In genomic region chr15:60538129-60538528, GRCh38 we compare ENCODE assay signal across 21 cellular contexts.
"Had no signal": no experiment of that assay in that cellular context is flagged by ENCODE, and none has a peak within 500 bp of the region (broad histone marks: within the 10 kb centered on the region; RNA-seq: fewer than 3 reads in every experiment).

No MANE protein-coding gene starts in this region.

- ATAC-seq: foreskin keratinocyte; stimulated activated naive CD8-positive, alpha-beta T cell treated with anti-CD3 and anti-CD28 coated beads, Interleukin-15, Interleukin-2, amounts not matched to agents 100 U/mL and 50 U/mL, for 24 hours had no signal

- H3K27me3 ChIP-seq: foreskin keratinocyte, right atrium auricular region, tibial artery had no signal

- H3K4me3 ChIP-seq: prostate gland, right atrium auricular region, SK-N-MC, tibial artery had no signal

- H3K36me3 Mint-ChIP-seq: mesothelial cell of epicardium had no signal

- H3K4me1 Mint-ChIP-seq: mesothelial cell of epicardium, neural crest cell had no signal

- H3K27me3 Mint-ChIP-seq: activated CD4-positive, alpha-beta T cell treated with anti-CD3 and anti-CD28 coated beads, Interleukin-2, amount 10 ng/mL, durations not matched to agents 7 days and 5 days; dendritic cell treated with granulocyte-macrophage colony-stimulating factor and Interleukin-4, amounts not matched to agents 40 ng/mL and 50 ng/mL, for 4 days had no signal

- H3K9me3 ChIP-seq: prostate gland, right atrium auricular region, tibial artery had no signal

- H3K27ac ChIP-seq: foreskin keratinocyte, prostate gland, right atrium auricular region, SK-N-MC, tibial artery had no signal

- H3K9me3 Mint-ChIP-seq: activated CD4-positive, alpha-beta T cell treated with anti-CD3 and anti-CD28 coated beads, Interleukin-2, amount 10 ng/mL, durations not matched to agents 7 days and 5 days; dendritic cell treated with granulocyte-macrophage colony-stimulating factor and Interleukin-4, amounts not matched to agents 40 ng/mL and 50 ng/mL, for 4 days; mesothelial cell of epicardium; neural crest cell had no signal

- H3K36me3 ChIP-seq: prostate gland, right atrium auricular region, tibial artery had no signal

- H3K4me3 Mint-ChIP-seq: activated CD4-positive, alpha-beta T cell treated with anti-CD3 and anti-CD28 coated beads, Interleukin-2, amount 10 ng/mL, durations not matched to agents 7 days and 5 days; dendritic cell treated with granulocyte-macrophage colony-stimulating factor and Interleukin-4, amounts not matched to agents 40 ng/mL and 50 ng/mL, for 4 days; mesothelial cell of epicardium; neural crest cell had no signal

- DNase-seq: activated CD4-positive, alpha-beta T cell treated with anti-CD3 and anti-CD28 coated beads, Interleukin-2, amount 10 ng/mL, durations not matched to agents 7 days and 5 days; activated CD4-positive, CD25-positive, alpha-beta regulatory T cell; activated effector memory CD4-positive, alpha-beta T cell treated with Interleukin-2 at 50 U/mL for 16 hours; activated naive CD4-positive, alpha-beta T cell treated with anti-CD3 and anti-CD28 coated beads, Interleukin-2, amount 50 U/mL, for 16 hours; effector CD8-positive, alpha-beta T cell; foreskin keratinocyte; glutamatergic neuron; hypothalamus; stimulated activated CD4-positive, alpha-beta T cell treated with anti-CD3 and anti-CD28 coated beads, Interleukin-12 subunit alpha, Interleukin-12 subunit beta, amount 100 ng/mL, for 4 hours; stimulated activated CD4-positive, alpha-beta T cell treated with anti-CD3 and anti-CD28 coated beads, Interleukin-1b, Interleukin-23, amount 100 ng/mL, for 48 hours; stimulated activated CD8-positive, alpha-beta memory T cell treated with anti-CD3 and anti-CD28 coated beads, Interleukin-4, amount 100 ng/mL, for 48 hours; stimulated activated naive CD8-positive, alpha-beta T cell treated with anti-CD3 and anti-CD28 coated beads, Interleukin-15, Interleukin-2, amounts not matched to agents 100 U/mL and 50 U/mL, for 24 hours; substantia nigra; T1000; tibial artery had no signal

- H3K4me1 ChIP-seq: foreskin keratinocyte, prostate gland had no signal

- H3K27ac Mint-ChIP-seq: activated CD4-positive, alpha-beta T cell treated with anti-CD3 and anti-CD28 coated beads, Interleukin-2, amount 10 ng/mL, durations not matched to agents 7 days and 5 days; dendritic cell treated with granulocyte-macrophage colony-stimulating factor and Interleukin-4, amounts not matched to agents 40 ng/mL and 50 ng/mL, for 4 days; mesothelial cell of epicardium had no signal
